1 cellular context compared by ENCODE assay signal in genomic region chr3:48565591-48566400, GRCh38.
TF ChIP-seq lines count a peak whose summit lies in the region.

No MANE protein-coding gene starts in this region.

TF ChIP-seq in K562, 482 proteins besides CTCF, POLR2A, EP300 and RAD21:
- TF ChIP-seq NCOA2 (IDR thresholded peaks at IDR 0.05; ENCODE audit: partially characterized antibody in 2 of 2) (no peak), ZNF140 (CRISPR knock-in tag; IDR thresholded peaks at IDR 0.05) (no peak), SRSF7 (optimal IDR thresholded peaks at IDR 0.05; ENCODE audit: low read depth, low read length) (no peak), FOSL1 (tag; conservative IDR thresholded peaks at IDR 0.05) (no peak), RAD51 (IDR thresholded peaks at IDR 0.05; ENCODE audit: borderline replicate concordance, low read depth) (no peak), ZNF143 (CRISPR knock-in tag; IDR thresholded peaks at IDR 0.05) (no peak), ZBTB7A (IDR thresholded peaks at IDR 0.05; ENCODE audit: borderline replicate concordance, control insufficient read depth, low read depth, low read length) (no peak), ZFP1 (CRISPR knock-in tag; IDR thresholded peaks at IDR 0.05) (no peak), MAX (CRISPR knock-in tag; IDR thresholded peaks at IDR 0.05) (peak; percentile 50), ATF2 (CRISPR knock-in tag; IDR thresholded peaks at IDR 0.05) (no peak), USF1 (CRISPR knock-in tag; IDR thresholded peaks at IDR 0.05) (no peak), ZBTB26 (CRISPR knock-in tag; IDR thresholded peaks at IDR 0.05) (0 out of 2 replicates have a peak, but pooled peaks have one; percentile 73), NONO (IDR thresholded peaks at IDR 0.05; ENCODE audit: low read depth in 2 of 2, low read length in 1 of 2) (no peak), RBM34 (IDR thresholded peaks at IDR 0.05; ENCODE audit: borderline replicate concordance, insufficient read depth, low read length) (no peak), FOXJ2 (tag; IDR thresholded peaks at IDR 0.05) (no peak), RFX7 (CRISPR knock-in tag; IDR thresholded peaks at IDR 0.05) (no peak), MTF1 (CRISPR knock-in tag; IDR thresholded peaks at IDR 0.05; ENCODE audit: borderline replicate concordance) (no peak), TFE3 (CRISPR knock-in tag; IDR thresholded peaks at IDR 0.05) (peak; percentile 26), MAFG (tag; conservative IDR thresholded peaks at IDR 0.05) (0 out of 2 replicates have a peak, but pooled peaks have one; percentile 11), TFAP4 (CRISPR knock-in tag; IDR thresholded peaks at IDR 0.05; ENCODE audit: borderline replicate concordance) (no peak), NR4A1 (CRISPR knock-in tag; IDR thresholded peaks at IDR 0.05) (no peak), NR4A1 (tag; IDR thresholded peaks at IDR 0.05) (no peak), ZNF384 (IDR thresholded peaks at IDR 0.05; ENCODE audit: low read depth, low read length) (no peak), NFIC (IDR thresholded peaks at IDR 0.05) (peak; percentile 48), HIVEP1 (CRISPR knock-in tag; IDR thresholded peaks at IDR 0.05) (no peak)
